ENCODE assay signal across 23 cellular contexts in genomic region chr11:69373251-69373635, GRCh38.
"Had no signal": no experiment of that assay in that cellular context is flagged by ENCODE, and none has a peak within 500 bp of the region (broad histone marks: within the 10 kb centered on the region; RNA-seq: fewer than 3 reads in every experiment).

No MANE protein-coding gene starts in this region.

- H3K36me3 Mint-ChIP-seq: activated naive CD4-positive, alpha-beta T cell treated with anti-CD3 and anti-CD28 coated beads, Interleukin-2, amount 10 ng/mL, durations not matched to agents 7 days and 5 days; immature natural killer cell had no signal

- H3K9me3 ChIP-seq: thyroid gland had no signal

- H3K36me3 ChIP-seq: left lung, thyroid gland had no signal

- H3K27ac ChIP-seq: left lung, thyroid gland had no signal

- H3K4me1 Mint-ChIP-seq: activated naive CD4-positive, alpha-beta T cell treated with anti-CD3 and anti-CD28 coated beads, Interleukin-2, amount 10 ng/mL, durations not matched to agents 7 days and 5 days; immature natural killer cell; nephron; WTC11 had no signal

- H3K4me1 ChIP-seq: thyroid gland had no signal

- H3K9me3 Mint-ChIP-seq: activated CD8-positive, alpha-beta T cell treated with anti-CD3 and anti-CD28 coated beads for 36 hours; activated T-helper 2 cell treated with anti-CD3 and anti-CD28 coated beads, Interferon-gamma antibody, Interleukin-2, Interleukin-4, amounts not matched to agents 10 μg/mL and 5 μg/mL and 100 μg/mL, durations not matched to agents 14 hours and 24 hours and 36 hours; immature natural killer cell; T-helper 1 cell treated with Interleukin-12 subunit alpha and Interleukin-12 subunit beta and Interleukin-4 antibody, amounts not matched to agents 30 μg/mL and 1 μg/mL, for 36 hours had no signal

- H3K4me3 Mint-ChIP-seq: activated CD8-positive, alpha-beta T cell treated with anti-CD3 and anti-CD28 coated beads for 36 hours; activated naive CD4-positive, alpha-beta T cell treated with anti-CD3 and anti-CD28 coated beads, Interleukin-2, amount 10 ng/mL, durations not matched to agents 7 days and 5 days; activated T-cell treated with anti-CD3 and anti-CD28 coated beads, Interleukin-2, amount 50 U/mL, for 4 hours; immature natural killer cell; nephron; T-helper 1 cell treated with Interleukin-12 subunit alpha and Interleukin-12 subunit beta and Interleukin-4 antibody, amounts not matched to agents 30 μg/mL and 1 μg/mL, for 36 hours; WTC11 had no signal

- DNase-seq: activated CD4-positive, alpha-beta T cell treated with anti-CD3 and anti-CD28 coated beads for 4 hours; activated CD8-positive, alpha-beta T cell treated with anti-CD3 and anti-CD28 coated beads for 36 hours; amygdala; dermis blood vessel endothelial cell; effector CD8-positive, alpha-beta T cell; foreskin melanocyte; immature natural killer cell; kidney glomerular epithelial cell; midbrain; nucleus accumbens; stimulated activated CD4-positive, alpha-beta T cell treated with anti-CD3 and anti-CD28 coated beads, Interleukin-12 subunit alpha, Interleukin-12 subunit beta, amount 100 ng/mL, for 4 hours; stimulated activated CD4-positive, alpha-beta T cell treated with anti-CD3 and anti-CD28 coated beads, Interleukin-4, amount 100 ng/mL, for 4 hours; stimulated activated naive CD8-positive, alpha-beta T cell treated with anti-CD3 and anti-CD28 coated beads, Interleukin-15, Interleukin-2, amounts not matched to agents 100 U/mL and 50 U/mL, for 24 hours; T1000; thyroid gland had no signal

- H3K27me3 ChIP-seq: left lung, thyroid gland had no signal

- H3K27ac Mint-ChIP-seq: activated CD8-positive, alpha-beta T cell treated with anti-CD3 and anti-CD28 coated beads for 36 hours; activated naive CD4-positive, alpha-beta T cell treated with anti-CD3 and anti-CD28 coated beads, Interleukin-2, amount 10 ng/mL, durations not matched to agents 7 days and 5 days; activated T-helper 2 cell treated with anti-CD3 and anti-CD28 coated beads, Interferon-gamma antibody, Interleukin-2, Interleukin-4, amounts not matched to agents 10 μg/mL and 5 μg/mL and 100 μg/mL, durations not matched to agents 14 hours and 24 hours and 36 hours; nephron; progenitor cell of endocrine pancreas; T-helper 1 cell treated with Interleukin-12 subunit alpha and Interleukin-12 subunit beta and Interleukin-4 antibody, amounts not matched to agents 30 μg/mL and 1 μg/mL, for 36 hours; WTC11 had no signal

- ATAC-seq: activated CD8-positive, alpha-beta T cell treated with anti-CD3 and anti-CD28 coated beads for 36 hours; activated T-cell treated with anti-CD3 and anti-CD28 coated beads, Interleukin-2, amount 50 U/mL, for 4 hours; left lung; stimulated activated naive CD8-positive, alpha-beta T cell treated with anti-CD3 and anti-CD28 coated beads, Interleukin-15, Interleukin-2, amounts not matched to agents 100 U/mL and 50 U/mL, for 24 hours; WTC11 had no signal

- H3K4me3 ChIP-seq: left lung, thyroid gland had no signal

- H3K27me3 Mint-ChIP-seq: activated CD8-positive, alpha-beta T cell treated with anti-CD3 and anti-CD28 coated beads for 36 hours had no signal
